Comparison of ENCODE assay signal across 8 cellular contexts in the genomic region with DNA sequence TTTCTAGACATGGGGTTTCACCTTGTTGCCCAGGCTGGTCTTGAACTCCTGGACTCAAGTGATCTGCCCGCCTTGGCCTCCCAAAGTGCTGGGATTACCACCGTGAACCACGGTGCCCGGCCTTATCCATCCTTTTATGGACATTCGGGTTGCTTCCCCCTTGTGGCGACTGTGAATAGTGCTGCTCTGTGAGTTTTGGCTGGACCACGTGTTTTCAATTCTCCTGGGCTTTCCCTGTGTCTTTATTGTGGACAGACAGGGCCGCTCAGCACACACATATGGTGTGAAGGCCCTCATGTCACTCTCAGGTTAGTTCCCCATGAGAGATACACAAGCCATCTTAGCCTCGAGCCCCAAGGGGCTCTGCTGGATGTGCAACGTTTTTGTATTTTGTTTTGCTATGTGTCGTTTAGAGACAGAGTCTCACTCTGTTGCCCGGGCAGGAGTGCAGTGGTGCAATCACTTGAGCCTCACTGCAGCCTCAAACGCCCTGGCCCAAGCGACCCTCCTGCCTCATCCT. TPM values are rescaled to one million over a fixed set of nuclear protein-coding genes. Genes with fewer than 3 reads are reported as not detected.
A peak's percentile ranks its signal among the peaks of the same experiment; 100 is the strongest.
DNase-seq lines count a peak whose midpoint lies in the region; ATAC-seq and TF ChIP-seq lines count a peak whose summit lies in the region.

No MANE protein-coding gene starts in this region.

- intact Hi-C loops in gastrocnemius medialis (cut with DNase I; ENCODE audit: low total_unique reads), result no loop called here

- DNase-seq in DND-41, result peak; percentile 74
- DNase-seq in HAP-1 (ENCODE audit: low spot score in 2 of 2), result peak; percentile 85 to 93
- DNase-seq in NCI-H1694 (lab: John Stamatoyannopoulos, UW), result peak; percentile 72
- peak; percentile 27 to 70 (median 55) for DNase-seq in T-helper 2 cell
- peak in 47 of 56 donors; percentile 7 to 83 (median 43) for DNase-seq in amygdala (lab: John Stamatoyannopoulos, UW)
- DNase-seq in hepatic stellate cell (ENCODE audit: low spot score), result peak; percentile 88
- DNase-seq in gastrocnemius medialis, result peak; percentile 32 to 76

- H3K9me3 ChIP-seq in DND-41 (ENCODE audit: insufficient read depth, low read length, severe bottlenecking) (no peaks in the 10 kb centered on the region), HAP-1 (no peaks in the 10 kb centered on the region), gastrocnemius medialis (no peaks in the 10 kb centered on the region)

- H3K27ac ChIP-seq in DND-41 (ENCODE audit: low read length), result no peak overlapping the region
- H3K27ac ChIP-seq in gastrocnemius medialis, result peak overlapping the region in 1 of 4 donors; percentile 32

- in situ Hi-C loops in HAP-1 (cut with MboI; ENCODE audit: low sequenced_read_pairs) (loop anchor here (5.0 kb wide), 1 partner anchor 131 kb away; no protein-coding TSS in a partner anchor), gastrocnemius medialis (cut with MboI; ENCODE audit: low sequenced_read_pairs in 4 of 4) (loop anchor here in 1 of 4 donors (5.0 kb wide), 1 partner anchor 131 kb away; no protein-coding TSS in a partner anchor)

- TF ChIP-seq POLR2A in gastrocnemius medialis (IDR thresholded peaks at IDR 0.05), result no peak

- peak overlapping the region; percentile 51; the same call in 1 of the 2 replicates for H2AFZ ChIP-seq in DND-41 (ENCODE audit: low read depth, low read length)

- H3K9ac ChIP-seq in DND-41 (ENCODE audit: low read depth, low read length), result no peak overlapping the region

- H4K20me1 ChIP-seq in DND-41 (ENCODE audit: insufficient read depth, low read length), result no peaks in the 10 kb centered on the region

- no peaks in the 10 kb centered on the region for H3K79me2 ChIP-seq in DND-41 (ENCODE audit: insufficient read depth, low read length)

- peaks cover 12% of the 10 kb centered on the region for H3K36me3 ChIP-seq in DND-41 (ENCODE audit: insufficient read depth, low read length)
- peaks cover 13% of the 10 kb centered on the region for H3K36me3 ChIP-seq in HAP-1 (replicated peaks)
- H3K36me3 ChIP-seq in gastrocnemius medialis, result peaks cover 0 to 14% of the 10 kb centered on the region in 2 donors

- H3K4me1 ChIP-seq in DND-41 (ENCODE audit: insufficient read depth, low read length), result peaks cover 27% of the 10 kb centered on the region
- peaks cover 10% of the 10 kb centered on the region for H3K4me1 ChIP-seq in HAP-1
- H3K4me1 ChIP-seq in gastrocnemius medialis, result no peaks in the 10 kb centered on the region

- no peak overlapping the region for H3K4me2 ChIP-seq in DND-41 (ENCODE audit: insufficient read depth, low read length)

- H3K4me3 ChIP-seq in DND-41 (ENCODE audit: low read depth in 1 of 2, low read length in 2 of 2) (no peak overlapping the region), HAP-1 (no peak overlapping the region), gastrocnemius medialis (no peak overlapping the region)

- H3K27me3 ChIP-seq in DND-41 (ENCODE audit: insufficient read depth, low read length, poor library complexity), result no peaks in the 10 kb centered on the region
- no peaks in the 10 kb centered on the region for H3K27me3 ChIP-seq in HAP-1 (ENCODE audit: low read depth)
- H3K27me3 ChIP-seq in gastrocnemius medialis, result no peaks in the 10 kb centered on the region

- peak; percentile 82 for TF ChIP-seq CTCF in DND-41 (IDR thresholded peaks at IDR 0.05; ENCODE audit: borderline replicate concordance, extremely low read depth, low read length, poor library complexity, severe bottlenecking)
- TF ChIP-seq CTCF in gastrocnemius medialis (IDR thresholded peaks at IDR 0.05 in 4 of 5, conservative IDR thresholded peaks at IDR 0.05 in 1 of 5), result peak; percentile 64 to 79 (median 78)

- ATAC-seq in DND-41 (ENCODE audit: insufficient read depth, low read depth) (peak; percentile 62), gastrocnemius medialis (peak; percentile 85 to 88), HG03521 (IDR thresholded peaks at IDR 0.05; ENCODE audit: unreplicated experiment) (no peak)

RNA-seq across cellular contexts. Expression of a gene that starts 40.5 kb away (rescaled TPM):
- total RNA-seq in gastrocnemius medialis, result 10 to 100 TPM; 31.3 to 48.5 (median 41.7) TPM

RNA-seq across cellular contexts. Expression of a gene that starts 40.8 kb away (rescaled TPM):
- 10 to 100 TPM; 29.7 to 51.0 (median 39.8) TPM for total RNA-seq in gastrocnemius medialis

RNA-seq across cellular contexts. Expression of a gene that starts 44.3 kb away (rescaled TPM):
- 10 to 100 TPM; 17.7 to 51.4 (median 40.1) TPM for total RNA-seq in gastrocnemius medialis
